20 cellular contexts compared by ENCODE assay signal in genomic region chr19:35421362-35421761, GRCh38. TPM values are rescaled to one million over a fixed set of nuclear protein-coding genes. Genes with fewer than 3 reads are reported as not detected.
DNase-seq lines count a peak whose midpoint lies in the region; ATAC-seq, FAIRE-seq and TF ChIP-seq lines count a peak whose summit lies in the region.
"Had no signal": no experiment of that assay in that cellular context is flagged by ENCODE, and none has a peak within 500 bp of the region (broad histone marks: within the 10 kb centered on the region; RNA-seq: fewer than 3 reads in every experiment).

No MANE protein-coding gene starts in this region.

- peak; percentile 43 for DNase-seq in BE2C
- no peak for DNase-seq in K562 (ENCODE audit: extremely low read depth in 1 of 4, low spot score in 3 of 4)
- DNase-seq in myocyte (ENCODE audit: low read depth), result peak; percentile 54
- DNase-seq in posterior vena cava (ENCODE audit: low spot score), result peak; percentile 52
- no peak for DNase-seq in dorsolateral prefrontal cortex
- DNase-seq: Caco-2; CD4-positive, alpha-beta T cell; DMS153; DND-41; EL; H9 had no signal

- POLR2A ChIA-PET in K562 (lab: Yijun Ruan, JAX), result interaction anchor here (0.6 to 2.1 kb wide), 3 partner anchors 9 to 12 kb away, joined by 3 to 7 read pairs (median 3); no protein-coding TSS in a partner anchor

- no peak overlapping the region for H3K9ac ChIP-seq in K562 (ENCODE audit: insufficient read depth in 1 of 2, low read depth in 2 of 2, low read length in 2 of 2)
- H3K9ac ChIP-seq: KMS-11 had no signal

- H2AFZ ChIP-seq in K562 (ENCODE audit: low read depth, low read length), result no peak overlapping the region

- TF ChIP-seq RAD21 in K562 (CRISPR knock-in tag; conservative IDR thresholded peaks at IDR 0.05 in 1 of 2, IDR thresholded peaks at IDR 0.05 in 1 of 2), result no peak

- ATAC-seq in K562 (no peak), GM18909 (IDR thresholded peaks at IDR 0.05; ENCODE audit: poor library complexity, unreplicated experiment) (no peak)

- H3K27me3 ChIP-seq in BE2C, result no peaks in the 10 kb centered on the region
- H3K27me3 ChIP-seq in K562 (ENCODE audit: control insufficient read depth in 2 of 2, insufficient read depth in 2 of 2, low read length in 2 of 2), result peaks cover 44 to 65% of the 10 kb centered on the region in 2 experiments; a peak in 4 of 5 replicates
- H3K27me3 ChIP-seq in dorsolateral prefrontal cortex, result peaks cover 0 to 8% (median 0%) of the 10 kb centered on the region in 45 donors

- no peaks in the 10 kb centered on the region for H3K79me2 ChIP-seq in K562 (ENCODE audit: control insufficient read depth, insufficient read depth, low read length)

- intact Hi-C loops in K562 (cut with micrococcal nuclease), result no loop called here
- intact Hi-C loops in posterior vena cava (cut with DNase I), result no loop called here
- intact Hi-C loops in dorsolateral prefrontal cortex (cut with DNase I), result loop anchor here in 1 of 2 donors (5.0 kb wide), 1 partner anchor 46 kb away; no protein-coding TSS in a partner anchor

- in situ Hi-C loops in K562 (cut with MboI), result no loop called here

- no peak overlapping the region for H3K4me3 ChIP-seq in BE2C (ENCODE audit: low read depth, low read length)
- H3K4me3 ChIP-seq in K562, result no peak overlapping the region
- H3K4me3 ChIP-seq in dorsolateral prefrontal cortex, result no peak overlapping the region

- no peak overlapping the region for H3K4me2 ChIP-seq in K562 (ENCODE audit: insufficient read depth, low read length)
- H3K4me2 ChIP-seq: KMS-11 had no signal

- BruUV-seq in K562 (replicated peaks; lab: Mats Ljungman, UMichigan), result no TSS peak

- no peak for TF ChIP-seq POLR2A in K562 (conservative IDR thresholded peaks at IDR 0.05)

- no peak for TF ChIP-seq CTCF in BE2C (IDR thresholded peaks at IDR 0.05; ENCODE audit: low read depth, low read length)
- no peak for TF ChIP-seq CTCF in K562 (IDR thresholded peaks at IDR 0.05 in 2 of 3, conservative IDR thresholded peaks at IDR 0.05 in 1 of 3; ENCODE audit: insufficient read depth in 2 of 3, low read depth in 1 of 3, low read length in 3 of 3)
- TF ChIP-seq CTCF in dorsolateral prefrontal cortex (IDR thresholded peaks at IDR 0.05 in 54 of 56, conservative IDR thresholded peaks at IDR 0.05 in 2 of 56; ENCODE audit: low read depth in 1 of 56, partially characterized antibody in 56 of 56), result no peak

- no peaks in the 10 kb centered on the region; the same call in 1 of the 2 replicates for H3K4me1 ChIP-seq in BE2C
- H3K4me1 ChIP-seq in K562 (replicated peaks in 1 of 2; ENCODE audit: control insufficient read depth in 2 of 2, insufficient read depth in 2 of 2, low read length in 2 of 2), result peaks cover 0 to 7% of the 10 kb centered on the region in 2 experiments; a peak in 2 of 5 replicates

- no peaks in the 10 kb centered on the region for H3K9me3 ChIP-seq in BE2C
- H3K9me3 ChIP-seq in K562 (replicated peaks; ENCODE audit: control insufficient read depth, insufficient read depth, low read depth, low read length), result no peaks in the 10 kb centered on the region
- H3K9me3 ChIP-seq: Caco-2 had no signal

- H3K36me3 ChIP-seq in BE2C (no peaks in the 10 kb centered on the region), K562 (ENCODE audit: control insufficient read depth, insufficient read depth, low read length) (no peaks in the 10 kb centered on the region)

- H3K27ac ChIP-seq in K562 (ENCODE audit: extremely low read depth, low read depth, low read length), result no peak overlapping the region
- no peak overlapping the region for H3K27ac ChIP-seq in dorsolateral prefrontal cortex
- H3K27ac ChIP-seq: C4-2B, KMS-11 had no signal

- no peaks in the 10 kb centered on the region for H3K9me1 ChIP-seq in K562 (ENCODE audit: control insufficient read depth, insufficient read depth, low read length)

- CTCF ChIA-PET in K562 (lab: Yijun Ruan, JAX; ENCODE audit: low intra/inter-chr PET ratio), result no interaction called here

- WGBS in K562 (ENCODE audit: insufficient coverage, low coverage, missing lambda C conversion rate), result 6% methylated on average over 11 of the region's 11 CpGs

- no peak for FAIRE-seq in K562 (lab: Jason Lieb, UNC)
- FAIRE-seq: GM12891, GM18507, H1 had no signal

- no peak for TF ChIP-seq EP300 in K562 (IDR thresholded peaks at IDR 0.05; ENCODE audit: low read length)

- H4K20me1 ChIP-seq in K562 (replicated peaks; ENCODE audit: control insufficient read depth, insufficient read depth, low read length), result 0 out of 2 replicates have a peak, but pooled peaks cover 4% of the 10 kb centered on the region

TF ChIP-seq in K562, 482 proteins besides CTCF, POLR2A, EP300 and RAD21:
- TF ChIP-seq ZNF780A (CRISPR knock-in tag; IDR thresholded peaks at IDR 0.05) (no peak), EZH2 (IDR thresholded peaks at IDR 0.05; ENCODE audit: borderline replicate concordance, low read depth, low read length) (peak; percentile 63; the same call in 1 of the 2 replicates)

RNA-seq across cellular contexts. Expression of gene FFAR2, which starts 26.7 kb away (rescaled TPM):
- polyA plus RNA-seq in BE2C (2012; ENCODE audit: insufficient read depth, insufficient read length, low read depth), result 28.6 TPM
- total RNA-seq in K562 (2011; cell fraction: chromatin; rRNA removed; ENCODE audit: low replicate concordance), result not detected in 2 replicates
- total RNA-seq in K562 (2011; cell fraction: nucleolus; rRNA removed), result not detected in 2 replicates
- total RNA-seq in K562 (2011; cell fraction: nucleoplasm; rRNA removed), result not detected in 2 replicates
- total RNA-seq in K562 (2014; rRNA removed), result not detected in 2 replicates
- total RNA-seq in K562 (2014; rRNA removed; fragmentation: Illumina TruSeq; extraction: Trizol), result not detected in 2 replicates
- not detected in 2 replicates for total RNA-seq in K562 (2015; rRNA removed; fragmentation: Illumina TruSeq; extraction: Trizol)
- total RNA-seq in K562 (2021), result not detected in 2 replicates
- polyA plus RNA-seq in K562 (2011; rRNA removed), result not detected in 2 replicates
- not detected in 2 replicates for polyA plus RNA-seq in K562 (2011; cell fraction: cytosol; rRNA removed)
- polyA plus RNA-seq in K562 (2011; cell fraction: nucleus; rRNA removed), result not detected in 2 replicates
- not detected in 2 replicates for polyA plus RNA-seq in K562 (2012)
- not detected in 2 replicates for polyA plus RNA-seq in K562 (2014; fragmentation: Illumina TruSeq; extraction: Trizol)
- not detected for polyA plus RNA-seq in K562 (2014; fragmentation: Nextera tagmentation; extraction: Ambion mirVana)
- not detected in 2 replicates for polyA plus RNA-seq in K562 (2014; rRNA removed)
- not detected in 2 replicates for polyA minus RNA-seq in K562 (2011; rRNA and poly(A)+ RNA removed)
- polyA minus RNA-seq in K562 (2011; cell fraction: cytosol; rRNA and poly(A)+ RNA removed), result not detected in 2 replicates
- polyA minus RNA-seq in K562 (2011; cell fraction: nucleus; rRNA and poly(A)+ RNA removed), result not detected in 2 replicates
- not detected in 2 replicates for total RNA-seq in myocyte
- not detected for polyA plus RNA-seq in myocyte (2012)
- 1 to 10 TPM in 1 of 2 donors, under 1 TPM in 1; 0.95 to 1.8 TPM for total RNA-seq in posterior vena cava
- 1 to 10 TPM in 5 of 120 experiments, under 1 TPM in 33, not detected in 82; 0.21 to 2.7 (median 0.51) TPM for total RNA-seq in dorsolateral prefrontal cortex
- total RNA-seq: A172, Caco-2, G401, H1, H9 had no signal
- polyA plus RNA-seq: BJ, H1 had no signal

RNA-seq across cellular contexts. Expression of gene GPR42, which starts 50.5 kb away (rescaled TPM):
- polyA plus RNA-seq in BE2C (2012; ENCODE audit: insufficient read depth, insufficient read length, low read depth), result 2.6 TPM
- not detected in 2 replicates for total RNA-seq in K562 (2011; cell fraction: chromatin; rRNA removed; ENCODE audit: low replicate concordance)
- total RNA-seq in K562 (2011; cell fraction: nucleolus; rRNA removed), result not detected in 2 replicates
- not detected in 2 replicates for total RNA-seq in K562 (2011; cell fraction: nucleoplasm; rRNA removed)
- total RNA-seq in K562 (2014; rRNA removed) (not detected in 2 replicates), K562 (2014; rRNA removed; fragmentation: Illumina TruSeq; extraction: Trizol) (not detected in 2 replicates), K562 (2015; rRNA removed; fragmentation: Illumina TruSeq; extraction: Trizol) (not detected in 2 replicates), K562 (2021) (not detected in 2 replicates), myocyte (not detected in 2 replicates), posterior vena cava (under 1 TPM in 1 of 2 donors, not detected in 1; 0.28 TPM), dorsolateral prefrontal cortex (under 1 TPM in 9 of 120 experiments, not detected in 111; 0.23 to 0.67 (median 0.39) TPM)
- polyA plus RNA-seq in K562 (2011; rRNA removed) (not detected in 2 replicates), K562 (2014; fragmentation: Illumina TruSeq; extraction: Trizol) (not detected in 2 replicates), K562 (2014; fragmentation: Nextera tagmentation; extraction: Ambion mirVana) (not detected), K562 (2014; rRNA removed) (not detected in 2 replicates)
- polyA plus RNA-seq in K562 (2011; cell fraction: cytosol; rRNA removed), result not detected in 2 replicates
- polyA plus RNA-seq in K562 (2011; cell fraction: nucleus; rRNA removed), result not detected in 2 replicates
- polyA plus RNA-seq in K562 (2012), result 0.10 TPM in 1 of 2 replicates, not detected in the other
- not detected in 2 replicates for polyA minus RNA-seq in K562 (2011; rRNA and poly(A)+ RNA removed)
- polyA minus RNA-seq in K562 (2011; cell fraction: cytosol; rRNA and poly(A)+ RNA removed), result not detected in 2 replicates
- not detected in 2 replicates for polyA minus RNA-seq in K562 (2011; cell fraction: nucleus; rRNA and poly(A)+ RNA removed)
- not detected for polyA plus RNA-seq in myocyte (2012)
- total RNA-seq: A172, Caco-2, G401, H1, H9 had no signal
- polyA plus RNA-seq: BJ, H1 had no signal

Comparison
In these comparisons a context has a peak if more than half of its experiments do, and no peak if none do; other contexts are left out.
1. DNase-seq: peak in BE2C (single experiment), myocyte (single experiment) and posterior vena cava (single experiment); none in K562 (0 of 4) and dorsolateral prefrontal cortex (0 of 10).